Comparison of ENCODE assay signal across 1 cellular context in the genomic region with DNA sequence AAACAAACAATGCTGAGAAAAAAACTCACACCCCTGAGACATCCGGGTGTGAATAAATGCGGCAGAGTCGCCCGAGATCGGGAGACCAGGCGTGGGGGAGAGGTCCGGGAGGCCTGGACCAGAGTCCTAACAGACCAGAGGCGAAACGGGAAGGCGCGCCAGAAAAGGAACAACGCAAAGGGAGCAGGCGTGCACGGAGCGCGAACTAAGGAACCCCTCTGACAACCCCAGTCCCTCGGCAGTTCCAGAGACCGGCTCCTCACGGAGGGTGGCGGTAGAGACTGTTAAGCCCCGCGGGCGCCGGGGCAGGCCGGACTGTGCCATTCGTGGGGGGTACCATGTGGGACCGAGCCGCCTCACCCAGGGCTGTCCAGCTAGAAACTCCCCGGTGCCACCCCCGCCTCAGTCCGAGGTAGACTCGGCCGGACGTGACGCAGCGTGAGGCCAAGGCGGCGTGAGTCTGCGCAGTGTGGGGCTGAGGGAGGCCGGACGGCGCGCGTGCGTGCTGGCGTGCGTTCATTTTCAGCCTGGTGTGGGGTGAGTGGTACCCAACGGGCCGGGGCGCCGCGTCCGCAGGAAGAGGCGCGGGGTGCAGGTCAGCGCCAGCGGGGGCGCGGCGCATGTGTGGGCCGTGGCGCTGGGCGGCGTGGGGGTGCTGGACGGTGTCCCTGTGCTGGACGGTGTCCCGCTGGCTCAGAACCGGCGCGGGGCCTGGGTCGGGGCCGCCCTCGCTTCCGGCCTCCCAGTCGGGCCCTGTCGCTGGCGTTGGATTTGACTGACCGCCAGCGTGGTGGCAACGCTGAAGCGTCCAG.
TF ChIP-seq lines count a peak whose summit lies in the region.

Gene PARK7 (plus strand): TSS at position 513 of the 812 bp plus-strand sequence. CDS start 1,075 bp downstream, outside the sequence.

TF ChIP-seq in GM12878, 131 proteins besides CTCF, POLR2A, EP300 and RAD21 (continued from another document and continues in another):
- TF ChIP-seq, protein P1, sequence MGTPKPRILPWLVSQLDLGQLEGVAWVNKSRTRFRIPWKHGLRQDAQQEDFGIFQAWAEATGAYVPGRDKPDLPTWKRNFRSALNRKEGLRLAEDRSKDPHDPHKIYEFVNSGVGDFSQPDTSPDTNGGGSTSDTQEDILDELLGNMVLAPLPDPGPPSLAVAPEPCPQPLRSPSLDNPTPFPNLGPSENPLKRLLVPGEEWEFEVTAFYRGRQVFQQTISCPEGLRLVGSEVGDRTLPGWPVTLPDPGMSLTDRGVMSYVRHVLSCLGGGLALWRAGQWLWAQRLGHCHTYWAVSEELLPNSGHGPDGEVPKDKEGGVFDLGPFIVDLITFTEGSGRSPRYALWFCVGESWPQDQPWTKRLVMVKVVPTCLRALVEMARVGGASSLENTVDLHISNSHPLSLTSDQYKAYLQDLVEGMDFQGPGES (IDR thresholded peaks at IDR 0.05), result peak; percentile 60; the same call in 1 of the 2 replicates
- TF ChIP-seq PRDM15 (CRISPR knock-in tag; IDR thresholded peaks at IDR 0.05) (no peak), STAT3 (IDR thresholded peaks at IDR 0.05; ENCODE audit: low read depth, low read length) (no peak), SPI1 (IDR thresholded peaks at IDR 0.05; ENCODE audit: borderline replicate concordance, insufficient read depth, low read depth, low read length) (no peak), HDGF (IDR thresholded peaks at IDR 0.05) (no peak; the same call in 1 of the 2 replicates), MYC (IDR thresholded peaks at IDR 0.05; ENCODE audit: insufficient read depth, insufficient read length, insufficient replicate concordance, low read length, severe bottlenecking) (peak; percentile 90), CREM (IDR thresholded peaks at IDR 0.05; ENCODE audit: low read depth) (peak; percentile 94), CBX5 (IDR thresholded peaks at IDR 0.05; ENCODE audit: low read depth) (no peak), RAD51 (IDR thresholded peaks at IDR 0.05) (no peak), EZH2 (IDR thresholded peaks at IDR 0.05; ENCODE audit: borderline replicate concordance, control insufficient read depth, low read depth, low read length) (no peak), TCF3 (IDR thresholded peaks at IDR 0.05; ENCODE audit: borderline replicate concordance, insufficient read depth, low read depth, low read length) (peak; percentile 75; the same call in 1 of the 2 replicates), TCF7 (IDR thresholded peaks at IDR 0.05; ENCODE audit: borderline replicate concordance) (no peak), FOXM1 (IDR thresholded peaks at IDR 0.05; ENCODE audit: low read depth, low read length) (no peak), ZBTB33 (IDR thresholded peaks at IDR 0.05) (0 out of 2 replicates have a peak, but pooled peaks have one; percentile 9), NFXL1 (IDR thresholded peaks at IDR 0.05; ENCODE audit: borderline replicate concordance) (no peak), CHD4 (IDR thresholded peaks at IDR 0.05) (no peak), USF2 (IDR thresholded peaks at IDR 0.05; ENCODE audit: borderline replicate concordance, low read depth, low read length) (no peak), GABPA (IDR thresholded peaks at IDR 0.05; ENCODE audit: low read depth) (0 out of 2 replicates have a peak, but pooled peaks have one; percentile 67), EGR1 (IDR thresholded peaks at IDR 0.05; ENCODE audit: borderline replicate concordance in 1 of 2, low read depth in 2 of 2, low read length in 2 of 2) (peak; percentile 49 to 78), MEF2A (IDR thresholded peaks at IDR 0.05; ENCODE audit: insufficient read depth, low read depth, low read length) (peak; percentile 40; the same call in 1 of the 2 replicates), HDAC2 (IDR thresholded peaks at IDR 0.05) (no peak), BRCA1 (IDR thresholded peaks at IDR 0.05; ENCODE audit: low read depth, low read length) (0 out of 2 replicates have a peak, but pooled peaks have one; percentile 14), SIN3A (IDR thresholded peaks at IDR 0.05; ENCODE audit: low read depth, low read length) (peak; percentile 78), KLF5 (IDR thresholded peaks at IDR 0.05; ENCODE audit: partially characterized antibody) (peak; percentile 99), IKZF1 (conservative IDR thresholded peaks at IDR 0.05) (peak; percentile 99), SMC3 (IDR thresholded peaks at IDR 0.05; ENCODE audit: borderline replicate concordance, low read length) (no peak), CEBPB (IDR thresholded peaks at IDR 0.05; ENCODE audit: borderline replicate concordance in 1 of 2, low read depth in 2 of 2, low read length in 2 of 2) (no peak), CHD2 (IDR thresholded peaks at IDR 0.05; ENCODE audit: borderline replicate concordance, low read depth, low read length) (no peak), NRF1 (conservative IDR thresholded peaks at IDR 0.05; ENCODE audit: low read depth, low read length) (peak; percentile 97), MYB (IDR thresholded peaks at IDR 0.05; ENCODE audit: borderline replicate concordance, low read depth, low read length) (no peak), NFYA (IDR thresholded peaks at IDR 0.05; ENCODE audit: borderline replicate concordance, low read depth, low read length) (no peak), SIX5 (IDR thresholded peaks at IDR 0.05; ENCODE audit: low read depth, low read length, severe bottlenecking) (peak; percentile 72), USF1 (IDR thresholded peaks at IDR 0.05; ENCODE audit: borderline replicate concordance, extremely low read length, insufficient read depth, low read depth, low read length) (no peak), SUPT20H (IDR thresholded peaks at IDR 0.05; ENCODE audit: borderline replicate concordance, control insufficient read depth, low read depth, low read length) (no peak), RBBP5 (conservative IDR thresholded peaks at IDR 0.05) (no peak)
- TF ChIP-seq, protein P2, sequence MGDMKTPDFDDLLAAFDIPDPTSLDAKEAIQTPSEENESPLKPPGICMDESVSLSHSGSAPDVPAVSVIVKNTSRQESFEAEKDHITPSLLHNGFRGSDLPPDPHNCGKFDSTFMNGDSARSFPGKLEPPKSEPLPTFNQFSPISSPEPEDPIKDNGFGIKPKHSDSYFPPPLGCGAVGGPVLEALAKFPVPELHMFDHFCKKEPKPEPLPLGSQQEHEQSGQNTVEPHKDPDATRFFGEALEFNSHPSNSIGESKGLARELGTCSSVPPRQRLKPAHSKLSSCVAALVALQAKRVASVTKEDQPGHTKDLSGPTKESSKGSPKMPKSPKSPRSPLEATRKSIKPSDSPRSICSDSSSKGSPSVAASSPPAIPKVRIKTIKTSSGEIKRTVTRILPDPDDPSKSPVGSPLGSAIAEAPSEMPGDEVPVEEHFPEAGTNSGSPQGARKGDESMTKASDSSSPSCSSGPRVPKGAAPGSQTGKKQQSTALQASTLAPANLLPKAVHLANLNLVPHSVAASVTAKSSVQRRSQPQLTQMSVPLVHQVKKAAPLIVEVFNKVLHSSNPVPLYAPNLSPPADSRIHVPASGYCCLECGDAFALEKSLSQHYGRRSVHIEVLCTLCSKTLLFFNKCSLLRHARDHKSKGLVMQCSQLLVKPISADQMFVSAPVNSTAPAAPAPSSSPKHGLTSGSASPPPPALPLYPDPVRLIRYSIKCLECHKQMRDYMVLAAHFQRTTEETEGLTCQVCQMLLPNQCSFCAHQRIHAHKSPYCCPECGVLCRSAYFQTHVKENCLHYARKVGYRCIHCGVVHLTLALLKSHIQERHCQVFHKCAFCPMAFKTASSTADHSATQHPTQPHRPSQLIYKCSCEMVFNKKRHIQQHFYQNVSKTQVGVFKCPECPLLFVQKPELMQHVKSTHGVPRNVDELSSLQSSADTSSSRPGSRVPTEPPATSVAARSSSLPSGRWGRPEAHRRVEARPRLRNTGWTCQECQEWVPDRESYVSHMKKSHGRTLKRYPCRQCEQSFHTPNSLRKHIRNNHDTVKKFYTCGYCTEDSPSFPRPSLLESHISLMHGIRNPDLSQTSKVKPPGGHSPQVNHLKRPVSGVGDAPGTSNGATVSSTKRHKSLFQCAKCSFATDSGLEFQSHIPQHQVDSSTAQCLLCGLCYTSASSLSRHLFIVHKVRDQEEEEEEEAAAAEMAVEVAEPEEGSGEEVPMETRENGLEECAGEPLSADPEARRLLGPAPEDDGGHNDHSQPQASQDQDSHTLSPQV (IDR thresholded peaks at IDR 0.05), result no peak
- TF ChIP-seq, protein P3, sequence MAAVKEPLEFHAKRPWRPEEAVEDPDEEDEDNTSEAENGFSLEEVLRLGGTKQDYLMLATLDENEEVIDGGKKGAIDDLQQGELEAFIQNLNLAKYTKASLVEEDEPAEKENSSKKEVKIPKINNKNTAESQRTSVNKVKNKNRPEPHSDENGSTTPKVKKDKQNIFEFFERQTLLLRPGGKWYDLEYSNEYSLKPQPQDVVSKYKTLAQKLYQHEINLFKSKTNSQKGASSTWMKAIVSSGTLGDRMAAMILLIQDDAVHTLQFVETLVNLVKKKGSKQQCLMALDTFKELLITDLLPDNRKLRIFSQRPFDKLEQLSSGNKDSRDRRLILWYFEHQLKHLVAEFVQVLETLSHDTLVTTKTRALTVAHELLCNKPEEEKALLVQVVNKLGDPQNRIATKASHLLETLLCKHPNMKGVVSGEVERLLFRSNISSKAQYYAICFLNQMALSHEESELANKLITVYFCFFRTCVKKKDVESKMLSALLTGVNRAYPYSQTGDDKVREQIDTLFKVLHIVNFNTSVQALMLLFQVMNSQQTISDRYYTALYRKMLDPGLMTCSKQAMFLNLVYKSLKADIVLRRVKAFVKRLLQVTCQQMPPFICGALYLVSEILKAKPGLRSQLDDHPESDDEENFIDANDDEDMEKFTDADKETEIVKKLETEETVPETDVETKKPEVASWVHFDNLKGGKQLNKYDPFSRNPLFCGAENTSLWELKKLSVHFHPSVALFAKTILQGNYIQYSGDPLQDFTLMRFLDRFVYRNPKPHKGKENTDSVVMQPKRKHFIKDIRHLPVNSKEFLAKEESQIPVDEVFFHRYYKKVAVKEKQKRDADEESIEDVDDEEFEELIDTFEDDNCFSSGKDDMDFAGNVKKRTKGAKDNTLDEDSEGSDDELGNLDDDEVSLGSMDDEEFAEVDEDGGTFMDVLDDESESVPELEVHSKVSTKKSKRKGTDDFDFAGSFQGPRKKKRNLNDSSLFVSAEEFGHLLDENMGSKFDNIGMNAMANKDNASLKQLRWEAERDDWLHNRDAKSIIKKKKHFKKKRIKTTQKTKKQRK (IDR thresholded peaks at IDR 0.05; ENCODE audit: low read depth, low read length), result no peak
- TF ChIP-seq, protein P4, sequence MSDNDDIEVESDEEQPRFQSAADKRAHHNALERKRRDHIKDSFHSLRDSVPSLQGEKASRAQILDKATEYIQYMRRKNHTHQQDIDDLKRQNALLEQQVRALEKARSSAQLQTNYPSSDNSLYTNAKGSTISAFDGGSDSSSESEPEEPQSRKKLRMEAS (IDR thresholded peaks at IDR 0.05; ENCODE audit: low read depth, low read length), result peak; percentile 82; the same call in 1 of the 2 replicates
- TF ChIP-seq, protein P5, sequence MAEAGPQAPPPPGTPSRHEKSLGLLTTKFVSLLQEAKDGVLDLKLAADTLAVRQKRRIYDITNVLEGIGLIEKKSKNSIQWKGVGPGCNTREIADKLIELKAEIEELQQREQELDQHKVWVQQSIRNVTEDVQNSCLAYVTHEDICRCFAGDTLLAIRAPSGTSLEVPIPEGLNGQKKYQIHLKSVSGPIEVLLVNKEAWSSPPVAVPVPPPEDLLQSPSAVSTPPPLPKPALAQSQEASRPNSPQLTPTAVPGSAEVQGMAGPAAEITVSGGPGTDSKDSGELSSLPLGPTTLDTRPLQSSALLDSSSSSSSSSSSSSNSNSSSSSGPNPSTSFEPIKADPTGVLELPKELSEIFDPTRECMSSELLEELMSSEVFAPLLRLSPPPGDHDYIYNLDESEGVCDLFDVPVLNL (IDR thresholded peaks at IDR 0.05; ENCODE audit: low read depth, low read length), result peak; percentile 71; the same call in 1 of the 2 replicates
